8 cellular contexts compared by ENCODE assay signal in the genomic region with DNA sequence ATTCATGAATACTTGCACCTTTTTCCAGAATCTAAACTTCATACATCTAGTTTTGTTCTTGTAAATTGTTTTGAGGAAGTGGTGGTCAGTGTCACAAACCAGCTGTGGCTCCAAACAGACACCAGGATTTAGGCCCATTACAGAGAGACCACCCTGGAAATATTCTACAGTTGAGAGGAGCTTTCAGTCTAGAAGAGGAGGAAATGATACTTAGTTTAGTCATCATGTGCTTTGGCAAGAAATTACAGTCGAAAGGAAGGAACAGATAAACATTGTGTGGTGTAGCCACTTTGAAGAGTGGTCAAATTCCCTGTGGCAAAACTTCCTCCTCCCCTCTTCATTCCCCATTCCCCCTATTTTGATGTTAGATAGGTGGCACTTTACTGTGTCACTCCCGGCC.
DNase-seq lines count a peak whose midpoint lies in the region; ATAC-seq lines count a peak whose summit lies in the region.

No MANE protein-coding gene starts in this region.

- no peaks in the 10 kb centered on the region for H3K36me3 Mint-ChIP-seq in dendritic cell treated with granulocyte-macrophage colony-stimulating factor and Interleukin-4, amounts not matched to agents 40 ng/mL and 50 ng/mL, for 4 days (ENCODE audit: low read depth)
- H3K36me3 Mint-ChIP-seq in stimulated activated effector memory CD8-positive, alpha-beta T cell treated with anti-CD3 and anti-CD28 coated beads, Interleukin-12 subunit alpha, Interleukin-12 subunit beta, amount 100 ng/mL, for 72 hours = no peaks in the 10 kb centered on the region

- no peaks in the 10 kb centered on the region for H3K4me1 ChIP-seq in effector memory CD4-positive, alpha-beta T cell (ENCODE audit: control insufficient read depth, insufficient read depth, low read length, poor library complexity, severe bottlenecking)

- no peak overlapping the region for H3K4me3 Mint-ChIP-seq in dendritic cell treated with granulocyte-macrophage colony-stimulating factor and Interleukin-4, amounts not matched to agents 40 ng/mL and 50 ng/mL, for 4 days
- no peak overlapping the region for H3K4me3 Mint-ChIP-seq in stimulated activated effector memory CD8-positive, alpha-beta T cell treated with anti-CD3 and anti-CD28 coated beads, Interleukin-12 subunit alpha, Interleukin-12 subunit beta, amount 100 ng/mL, for 72 hours

- H3K9me3 Mint-ChIP-seq in dendritic cell treated with granulocyte-macrophage colony-stimulating factor and Interleukin-4, amounts not matched to agents 40 ng/mL and 50 ng/mL, for 4 days = no peaks in the 10 kb centered on the region
- no peaks in the 10 kb centered on the region for H3K9me3 Mint-ChIP-seq in stimulated activated effector memory CD8-positive, alpha-beta T cell treated with anti-CD3 and anti-CD28 coated beads, Interleukin-12 subunit alpha, Interleukin-12 subunit beta, amount 100 ng/mL, for 72 hours

- H3K27ac Mint-ChIP-seq in dendritic cell treated with granulocyte-macrophage colony-stimulating factor and Interleukin-4, amounts not matched to agents 40 ng/mL and 50 ng/mL, for 4 days = peak overlapping the region; percentile 78
- H3K27ac Mint-ChIP-seq in stimulated activated effector memory CD8-positive, alpha-beta T cell treated with anti-CD3 and anti-CD28 coated beads, Interleukin-12 subunit alpha, Interleukin-12 subunit beta, amount 100 ng/mL, for 72 hours = no peak overlapping the region

- no peaks in the 10 kb centered on the region for H3K36me3 ChIP-seq in effector memory CD4-positive, alpha-beta T cell (ENCODE audit: control insufficient read depth, insufficient read depth, low read length)

- H3K9me3 ChIP-seq in effector memory CD4-positive, alpha-beta T cell (ENCODE audit: control insufficient read depth, low read length) = no peaks in the 10 kb centered on the region

- DNase-seq in LoVo (ENCODE audit: low spot score) (peak; percentile 22), iPS-NIHi11 (ENCODE audit: low spot score) (no peak)
- DNase-seq in stimulated activated effector memory CD8-positive, alpha-beta T cell treated with anti-CD3 and anti-CD28 coated beads, Interleukin-12 subunit alpha, Interleukin-12 subunit beta, amount 100 ng/mL, for 72 hours (ENCODE audit: low spot score in 2 of 2) = no peak
- no peak for DNase-seq in stimulated activated CD4-positive, alpha-beta T cell treated with anti-CD3 and anti-CD28 coated beads, Interleukin-12 subunit alpha, Interleukin-12 subunit beta, amount 100 ng/mL, for 4 hours
- DNase-seq in effector memory CD4-positive, alpha-beta T cell = no peak
- no peak for DNase-seq in activated CD4-positive, alpha-beta T cell treated with anti-CD3 and anti-CD28 coated beads for 48 hours

- H3K4me1 Mint-ChIP-seq in dendritic cell treated with granulocyte-macrophage colony-stimulating factor and Interleukin-4, amounts not matched to agents 40 ng/mL and 50 ng/mL, for 4 days (ENCODE audit: low read depth) = peaks cover 43% of the 10 kb centered on the region
- H3K4me1 Mint-ChIP-seq in stimulated activated effector memory CD8-positive, alpha-beta T cell treated with anti-CD3 and anti-CD28 coated beads, Interleukin-12 subunit alpha, Interleukin-12 subunit beta, amount 100 ng/mL, for 72 hours = peaks cover 27% of the 10 kb centered on the region

- no peak overlapping the region for H3K4me3 ChIP-seq in effector memory CD4-positive, alpha-beta T cell (ENCODE audit: insufficient read depth, low read depth, low read length, poor library complexity, severe bottlenecking)

- intact Hi-C loops in dendritic cell treated with granulocyte-macrophage colony-stimulating factor and Interleukin-4, amounts not matched to agents 40 ng/mL and 50 ng/mL, for 4 days (cut with micrococcal nuclease) = no loop called here

- no peaks in the 10 kb centered on the region for H3K27me3 Mint-ChIP-seq in dendritic cell treated with granulocyte-macrophage colony-stimulating factor and Interleukin-4, amounts not matched to agents 40 ng/mL and 50 ng/mL, for 4 days

- H3K27ac ChIP-seq in effector memory CD4-positive, alpha-beta T cell (ENCODE audit: insufficient read depth, low read length, poor library complexity, severe bottlenecking) = no peak overlapping the region

- no peaks in the 10 kb centered on the region for H3K27me3 ChIP-seq in effector memory CD4-positive, alpha-beta T cell (replicated peaks; ENCODE audit: control insufficient read depth, insufficient read depth, low read length, poor library complexity, severe bottlenecking)

- ATAC-seq in GM21529 (IDR thresholded peaks at IDR 0.05; ENCODE audit: unreplicated experiment) = peak; percentile 71
- ATAC-seq in stimulated activated effector memory CD8-positive, alpha-beta T cell treated with anti-CD3 and anti-CD28 coated beads, Interleukin-12 subunit alpha, Interleukin-12 subunit beta, amount 100 ng/mL, for 72 hours = peak; percentile 45
